In the genomic region with DNA sequence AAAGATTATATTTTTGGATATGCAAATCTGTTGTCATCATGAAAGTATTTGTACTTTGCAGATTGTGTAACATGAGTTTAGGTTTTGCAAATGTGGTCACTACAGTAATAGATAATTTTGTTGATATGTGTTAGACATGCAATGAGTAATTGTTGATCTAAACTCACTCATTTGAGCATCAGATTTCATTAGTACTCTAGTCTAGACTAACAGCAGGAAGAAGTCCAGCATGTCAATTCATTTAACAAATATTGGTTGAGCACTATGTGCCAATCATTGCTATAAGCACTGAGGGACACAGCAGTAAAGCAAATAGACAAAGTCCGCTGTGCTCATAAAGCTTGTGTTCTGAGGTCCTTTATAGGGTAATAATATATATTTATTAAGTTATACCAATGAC, we compare ENCODE assay signal across 13 cellular contexts.
DNase-seq lines count a peak whose midpoint lies in the region; FAIRE-seq and TF ChIP-seq lines count a peak whose summit lies in the region.
"Had no signal": no experiment of that assay in that cellular context is flagged by ENCODE, and none has a peak within 500 bp of the region (broad histone marks: within the 10 kb centered on the region; RNA-seq: fewer than 3 reads in every experiment).

No MANE protein-coding gene starts in this region.

- intact Hi-C loops in uterus (cut with DNase I; ENCODE audit: low total_unique reads): no loop called here

- no peaks in the 10 kb centered on the region for H3K36me3 ChIP-seq in bronchial epithelial cell (ENCODE audit: control insufficient read depth, insufficient read depth, low read length)
- H3K36me3 ChIP-seq in uterus: no peaks in the 10 kb centered on the region
- H3K36me3 ChIP-seq: Peyer's patch had no signal

- no peak for TF ChIP-seq POLR2A in uterus (IDR thresholded peaks at IDR 0.05)

- H3K27me3 ChIP-seq in bronchial epithelial cell (ENCODE audit: control insufficient read depth, insufficient read depth, low read length): no peaks in the 10 kb centered on the region
- no peaks in the 10 kb centered on the region for H3K27me3 ChIP-seq in uterus
- H3K27me3 ChIP-seq: Peyer's patch had no signal

- no peaks in the 10 kb centered on the region for H3K9me3 ChIP-seq in uterus
- H3K9me3 ChIP-seq: Peyer's patch had no signal

- H3K27ac ChIP-seq in uterus: peak overlapping the region; percentile 90 to 91
- H3K27ac ChIP-seq: Peyer's patch had no signal

- DNase-seq in NCI-H1417 (lab: John Stamatoyannopoulos, UW) (peak in 2 of 3 experiments; percentile 28 to 58), NCI-H1417 treated with DMSO at 0.1 percent for 48 hours (lab: John Stamatoyannopoulos, UW) (no peak), bronchial epithelial cell (ENCODE audit: low read depth) (peak; percentile 97), iris pigment epithelial cell (ENCODE audit: low read depth) (peak; percentile 85), uterus (no peak), T1000 (lab: John Stamatoyannopoulos, UW) (no peak), NCI-H345 (lab: John Stamatoyannopoulos, UW) (no peak)
- DNase-seq in activated CD4-positive, alpha-beta T cell treated with anti-CD3 and anti-CD28 coated beads for 4 hours: no peak
- DNase-seq: activated CD4-positive, alpha-beta T cell treated with anti-CD3 and anti-CD28 coated beads, Interleukin-2, amount 10 ng/mL, durations not matched to agents 7 days and 5 days; Peyer's patch; stimulated activated CD4-positive, alpha-beta T cell treated with anti-CD3 and anti-CD28 coated beads, Interleukin-12 subunit alpha, Interleukin-12 subunit beta, amount 100 ng/mL, for 4 hours; T-helper 17 cell had no signal

- no peak overlapping the region for H3K4me3 ChIP-seq in bronchial epithelial cell (ENCODE audit: low read depth, low read length)
- H3K4me3 ChIP-seq in uterus: no peak overlapping the region
- H3K4me3 ChIP-seq: Peyer's patch had no signal

- FAIRE-seq in bronchial epithelial cell (lab: Jason Lieb, UNC): no peak
- FAIRE-seq: endometrium had no signal

- H3K4me1 ChIP-seq in uterus: peaks cover 0 to 20% of the 10 kb centered on the region in 2 donors
- H3K4me1 ChIP-seq: Peyer's patch had no signal

- TF ChIP-seq CTCF in bronchial epithelial cell (IDR thresholded peaks at IDR 0.05; ENCODE audit: insufficient read depth, low read length, severe bottlenecking): no peak
- TF ChIP-seq CTCF in uterus (IDR thresholded peaks at IDR 0.05): no peak

Comparison
In these comparisons a context has a peak if more than half of its experiments do, and no peak if none do; other contexts are left out.
1. DNase-seq: peak in NCI-H1417 (2 of 3), bronchial epithelial cell (single experiment) and iris pigment epithelial cell (single experiment); none in NCI-H1417 treated with DMSO at 0.1 percent for 48 hours (single experiment), uterus (0 of 2), activated CD4-positive, alpha-beta T cell treated with anti-CD3 and anti-CD28 coated beads for 4 hours (0 of 2), T1000 (single experiment) and NCI-H345 (single experiment).